ENCODE assay signal across 8 cellular contexts in the genomic region with DNA sequence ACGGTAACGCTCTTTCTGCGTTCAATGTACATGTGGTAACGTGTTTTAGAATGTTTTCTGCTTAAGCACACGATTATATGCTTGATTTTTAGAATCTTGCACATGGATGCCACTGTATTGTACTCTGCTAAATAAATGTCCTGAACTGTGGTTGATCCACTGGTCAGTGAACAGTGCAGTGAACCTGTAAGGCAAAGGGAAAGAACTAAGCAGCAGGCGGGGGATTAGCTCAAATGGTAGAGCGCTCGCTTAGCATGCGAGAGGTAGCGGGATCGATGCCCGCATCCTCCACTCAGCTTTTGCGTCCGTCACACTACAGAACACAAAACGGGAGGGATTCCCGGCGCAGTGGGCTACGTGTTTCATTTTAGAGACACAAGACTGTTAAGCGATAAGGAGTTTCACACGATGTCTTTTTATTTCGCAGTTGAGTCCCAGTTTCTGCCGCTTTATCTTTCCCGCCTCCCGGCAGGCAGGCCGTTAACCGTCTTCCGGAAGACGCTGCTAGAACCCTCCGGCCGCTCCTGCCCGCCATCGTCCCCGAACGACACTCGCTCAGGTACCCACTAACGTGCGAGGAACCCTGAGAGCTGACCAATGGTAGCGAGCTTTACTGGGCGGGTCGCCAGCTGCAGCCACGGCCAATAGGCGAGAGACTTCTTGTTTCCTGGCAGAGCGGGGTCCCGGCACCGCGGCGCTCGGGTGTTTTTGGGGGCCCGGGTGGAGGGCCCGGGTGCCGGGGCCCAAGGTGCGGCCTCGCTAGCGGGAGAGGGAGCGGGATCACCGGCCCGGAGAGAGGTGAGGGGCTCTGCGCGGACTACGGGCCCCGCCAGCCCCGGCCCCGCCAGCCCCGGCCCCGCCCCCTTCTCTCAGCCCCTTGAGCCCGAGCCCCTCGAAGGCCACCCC. TPM values are rescaled to one million over a fixed set of nuclear protein-coding genes. Genes with fewer than 3 reads are reported as not detected.
DNase-seq lines count a peak whose midpoint lies in the region; ATAC-seq, FAIRE-seq and TF ChIP-seq lines count a peak whose summit lies in the region.

A gene with protein sequence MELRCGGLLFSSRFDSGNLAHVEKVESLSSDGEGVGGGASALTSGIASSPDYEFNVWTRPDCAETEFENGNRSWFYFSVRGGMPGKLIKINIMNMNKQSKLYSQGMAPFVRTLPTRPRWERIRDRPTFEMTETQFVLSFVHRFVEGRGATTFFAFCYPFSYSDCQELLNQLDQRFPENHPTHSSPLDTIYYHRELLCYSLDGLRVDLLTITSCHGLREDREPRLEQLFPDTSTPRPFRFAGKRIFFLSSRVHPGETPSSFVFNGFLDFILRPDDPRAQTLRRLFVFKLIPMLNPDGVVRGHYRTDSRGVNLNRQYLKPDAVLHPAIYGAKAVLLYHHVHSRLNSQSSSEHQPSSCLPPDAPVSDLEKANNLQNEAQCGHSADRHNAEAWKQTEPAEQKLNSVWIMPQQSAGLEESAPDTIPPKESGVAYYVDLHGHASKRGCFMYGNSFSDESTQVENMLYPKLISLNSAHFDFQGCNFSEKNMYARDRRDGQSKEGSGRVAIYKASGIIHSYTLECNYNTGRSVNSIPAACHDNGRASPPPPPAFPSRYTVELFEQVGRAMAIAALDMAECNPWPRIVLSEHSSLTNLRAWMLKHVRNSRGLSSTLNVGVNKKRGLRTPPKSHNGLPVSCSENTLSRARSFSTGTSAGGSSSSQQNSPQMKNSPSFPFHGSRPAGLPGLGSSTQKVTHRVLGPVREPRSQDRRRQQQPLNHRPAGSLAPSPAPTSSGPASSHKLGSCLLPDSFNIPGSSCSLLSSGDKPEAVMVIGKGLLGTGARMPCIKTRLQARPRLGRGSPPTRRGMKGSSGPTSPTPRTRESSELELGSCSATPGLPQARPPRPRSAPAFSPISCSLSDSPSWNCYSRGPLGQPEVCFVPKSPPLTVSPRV (plus strand): TSS at position 673 of the 906 bp plus-strand sequence. CDS start 1,291 bp downstream, outside the sequence.

- BruUV-seq in mammary epithelial cell (replicated peaks; lab: Mats Ljungman, UMichigan) = no TSS peak

- H4K20me1 ChIP-seq in mammary epithelial cell (ENCODE audit: insufficient read depth, low read length) = no peaks in the 10 kb centered on the region

- DNase-seq in AG09309 (ENCODE audit: low read depth) = peak; percentile 58
- peak; percentile 85 for DNase-seq in NCI-H226
- DNase-seq in mammary epithelial cell = peak; percentile 88
- peak; percentile 97 for DNase-seq in iPS-NIHi7 (ENCODE audit: extremely low spot score)
- peak; percentile 94 for DNase-seq in small intestine

- intact Hi-C loops in mammary epithelial cell (cut with micrococcal nuclease) = loop anchor here (1.0 kb wide), 5 partner anchors 19 to 90 kb away; partner anchors contain the start of genes KHK, OST4 and TMEM214

- peak within 1 kb of the TSS; percentile 96 for H3K4me2 ChIP-seq in mammary epithelial cell (ENCODE audit: insufficient read depth, low read depth, low read length)

- no peaks in the 10 kb centered on the region for H3K27me3 ChIP-seq in mammary epithelial cell (ENCODE audit: insufficient read depth, low read length)
- no peaks in the 10 kb centered on the region for H3K27me3 ChIP-seq in small intestine (ENCODE audit: control insufficient read depth in 2 of 2, insufficient read depth in 2 of 2, low read length in 2 of 2)

- dilution Hi-C loops in mammary epithelial cell (cut with HindIII; ENCODE audit: low sequenced_read_pairs) = no loop called here

- in situ Hi-C loops in mammary epithelial cell (cut with MboI; ENCODE audit: low sequenced_read_pairs in 2 of 2) = no loop called here

- H3K9me3 ChIP-seq in mammary epithelial cell (replicated peaks; ENCODE audit: insufficient read depth, low read length) (no peaks in the 10 kb centered on the region), small intestine (ENCODE audit: control insufficient read depth, low read depth) (no peaks in the 10 kb centered on the region)

- no peaks in the 10 kb centered on the region for H3K79me2 ChIP-seq in mammary epithelial cell (ENCODE audit: insufficient read depth, low read length)

- H3K27ac ChIP-seq in mammary epithelial cell (ENCODE audit: insufficient read depth, low read depth, low read length) (peak within 1 kb of the TSS; percentile 39), small intestine (ENCODE audit: low read depth in 1 of 2, low read length in 1 of 2) (peak within 1 kb of the TSS; percentile 70 to 92)

- peaks cover 7% of the 10 kb centered on the region for H3K36me3 ChIP-seq in mammary epithelial cell (ENCODE audit: insufficient read depth, low read length)
- H3K36me3 ChIP-seq in small intestine (ENCODE audit: control insufficient read depth in 2 of 2, insufficient read depth in 2 of 2, low read length in 2 of 2) = peaks cover 0 to 3% of the 10 kb centered on the region in 2 donors

- H3K9ac ChIP-seq in mammary epithelial cell (ENCODE audit: insufficient read depth, low read length) = peak within 1 kb of the TSS; percentile 66

- no peak for FAIRE-seq in small intestine (lab: Jason Lieb, UNC)

- peak within 1 kb of the TSS; percentile 87 for H2AFZ ChIP-seq in mammary epithelial cell (ENCODE audit: low read depth, low read length)

- H3K4me1 ChIP-seq in mammary epithelial cell (ENCODE audit: insufficient read depth, low read length) (peaks cover 15% of the 10 kb centered on the region), small intestine (ENCODE audit: control insufficient read depth in 2 of 2, insufficient read depth in 1 of 2, low read depth in 1 of 2, low read length in 1 of 2) (no peaks in the 10 kb centered on the region)

- H3K4me3 ChIP-seq in AG09309 (ENCODE audit: control insufficient read depth, low read depth, low read length) (peak within 1 kb of the TSS; percentile 98), WI38 (ENCODE audit: low read depth, low read length) (peak within 1 kb of the TSS; percentile 86), mammary epithelial cell (replicated peaks in 1 of 3; ENCODE audit: insufficient read depth in 1 of 3, low read depth in 2 of 3, low read length in 3 of 3) (peak within 1 kb of the TSS; percentile 65 to 99 (median 74)), small intestine (ENCODE audit: low read depth in 1 of 2, low read length in 2 of 2) (peak within 1 kb of the TSS; percentile 81 to 85)

- 2% methylated on average over 32 of the region's 67 CpGs for WGBS in mammary epithelial cell (ENCODE audit: low coverage, missing lambda C conversion rate)
- 0% methylated on average over 51 to 67 of the region's 67 CpGs for WGBS in small intestine, 3 donors

- ATAC-seq in GM19023 (IDR thresholded peaks at IDR 0.05; ENCODE audit: unreplicated experiment) = peak; percentile 74
- ATAC-seq in HG03196 (IDR thresholded peaks at IDR 0.05; ENCODE audit: unreplicated experiment) = peak; percentile 63

- TF ChIP-seq CTCF in AG09309 (IDR thresholded peaks at IDR 0.05; ENCODE audit: control insufficient read depth, insufficient read depth, low read depth, low read length, missing control alignments) = no peak
- TF ChIP-seq CTCF in WI38 (IDR thresholded peaks at IDR 0.05; ENCODE audit: low read depth, low read length) = no peak
- no peak for TF ChIP-seq CTCF in mammary epithelial cell (conservative IDR thresholded peaks at IDR 0.05 in 1 of 2, IDR thresholded peaks at IDR 0.05 in 1 of 2; ENCODE audit: extremely low read depth in 1 of 2, insufficient read depth in 1 of 2, low read depth in 1 of 2, low read length in 2 of 2)

- CTCF ChIA-PET in mammary epithelial cell (lab: Charles Lee; ENCODE audit: low non-redundant PET) = no interaction called here

RNA-seq across cellular contexts. Expression of the gene that starts here (rescaled TPM):
- 10 to 100 TPM; 24.2 to 42.7 TPM for total RNA-seq in mammary epithelial cell
- polyA plus RNA-seq in mammary epithelial cell = 28.2 TPM
- 60.2 TPM for polyA minus RNA-seq in mammary epithelial cell
- polyA plus RNA-seq in small intestine = 10 to 100 TPM in 1 of 3 donors, 1 to 10 TPM in 2; 6.0 to 11.1 (median 6.5) TPM

Comparison
In these comparisons a context has a peak if more than half of its experiments do, and no peak if none do; other contexts are left out.
1. Peak in every context shown above with its lines: DNase-seq, ATAC-seq, H3K4me3 ChIP-seq and H3K27ac ChIP-seq.